Comparison of ENCODE assay signal across 13 cellular contexts in genomic region chr17:40539711-40540411, GRCh38. TPM values are rescaled to one million over a fixed set of nuclear protein-coding genes. Genes with fewer than 3 reads are reported as not detected.
DNase-seq lines count a peak whose midpoint lies in the region; ATAC-seq and TF ChIP-seq lines count a peak whose summit lies in the region.
"Had no signal": no experiment of that assay in that cellular context is flagged by ENCODE, and none has a peak within 500 bp of the region (broad histone marks: within the 10 kb centered on the region; RNA-seq: fewer than 3 reads in every experiment).

No MANE protein-coding gene starts in this region.

- WGBS in upper lobe of left lung, 2 donors: 87 to 92% methylated on average over 8 to 9 of the region's 9 CpGs

- no peaks in the 10 kb centered on the region for H3K36me3 Mint-ChIP-seq in activated T-cell treated with anti-CD3 and anti-CD28 coated beads, Interleukin-2, amount 50 U/mL, for 24 hours (ENCODE audit: low read depth)
- peaks cover 19% of the 10 kb centered on the region for H3K36me3 Mint-ChIP-seq in central memory CD8-positive, alpha-beta T cell (ENCODE audit: insufficient read depth)
- peaks cover 0 to 15% (median 0%) of the 10 kb centered on the region in 5 donors for H3K36me3 Mint-ChIP-seq in naive thymus-derived CD4-positive, alpha-beta T cell

- CTCF ChIA-PET in naive thymus-derived CD4-positive, alpha-beta T cell (lab: Charles Lee): interaction anchor here (0.6 to 9.2 kb wide), 15 partner anchors 8 to 769 kb away, joined by 3 to 88 read pairs (median 4); partner anchors contain the start of gene KRTAP16-1

- H3K9me3 Mint-ChIP-seq in activated T-cell treated with anti-CD3 and anti-CD28 coated beads, Interleukin-2, amount 50 U/mL, for 24 hours: no peaks in the 10 kb centered on the region
- no peaks in the 10 kb centered on the region for H3K9me3 Mint-ChIP-seq in central memory CD8-positive, alpha-beta T cell
- peaks cover 0 to 2% (median 0%) of the 10 kb centered on the region in 11 donors for H3K9me3 Mint-ChIP-seq in naive thymus-derived CD4-positive, alpha-beta T cell

- ATAC-seq in central memory CD8-positive, alpha-beta T cell (replicated peaks; ENCODE audit: extremely low read depth, poor library complexity, severe bottlenecking): no peak
- no peak for ATAC-seq in naive thymus-derived CD4-positive, alpha-beta T cell
- ATAC-seq in upper lobe of left lung (ENCODE audit: low FRiP score in 2 of 2): no peak
- ATAC-seq: esophagus mucosa, left colon had no signal

- H3K4me1 Mint-ChIP-seq in activated T-cell treated with anti-CD3 and anti-CD28 coated beads, Interleukin-2, amount 50 U/mL, for 24 hours (ENCODE audit: low read depth): peaks cover 90% of the 10 kb centered on the region
- H3K4me1 Mint-ChIP-seq in central memory CD8-positive, alpha-beta T cell: peaks cover 66% of the 10 kb centered on the region
- H3K4me1 Mint-ChIP-seq in naive thymus-derived CD4-positive, alpha-beta T cell: peaks cover 57 to 95% (median 88%) of the 10 kb centered on the region in 7 donors

- H3K4me1 ChIP-seq in naive thymus-derived CD4-positive, alpha-beta T cell (ENCODE audit: control insufficient read depth in 2 of 2, insufficient read depth in 2 of 2, low read length in 2 of 2): peaks cover 64 to 74% of the 10 kb centered on the region in 2 donors
- H3K4me1 ChIP-seq in upper lobe of left lung (peaks cover 68 to 76% (median 72%) of the 10 kb centered on the region in 4 donors), Karpas-422 (ENCODE audit: low read length) (no peaks in the 10 kb centered on the region)

- H3K27ac ChIP-seq in naive thymus-derived CD4-positive, alpha-beta T cell (ENCODE audit: low read depth, low read length): peak overlapping the region; percentile 68
- H3K27ac ChIP-seq in upper lobe of left lung: peak overlapping the region in 3 of 4 donors; percentile 85 to 94 (median 93)
- no peak overlapping the region for H3K27ac ChIP-seq in Karpas-422 (ENCODE audit: low read length)

- H3K9ac ChIP-seq in Karpas-422 (ENCODE audit: low read length): no peak overlapping the region

- no peak overlapping the region for H2AFZ ChIP-seq in Karpas-422 (ENCODE audit: low read length)

- H3K9me2 ChIP-seq in Karpas-422 (replicated peaks; ENCODE audit: insufficient read depth, low read length): no peaks in the 10 kb centered on the region

- TF ChIP-seq POLR2A in upper lobe of left lung (IDR thresholded peaks at IDR 0.05): no peak

- H3K9me3 ChIP-seq in naive thymus-derived CD4-positive, alpha-beta T cell (ENCODE audit: control insufficient read depth in 2 of 3, low read length in 3 of 3): no peaks in the 10 kb centered on the region
- H3K9me3 ChIP-seq in upper lobe of left lung (no peaks in the 10 kb centered on the region), Karpas-422 (ENCODE audit: low read length) (no peaks in the 10 kb centered on the region)

- H3K36me3 ChIP-seq in naive thymus-derived CD4-positive, alpha-beta T cell (ENCODE audit: control insufficient read depth in 2 of 3, insufficient read depth in 3 of 3, low read length in 3 of 3): no peaks in the 10 kb centered on the region
- H3K36me3 ChIP-seq in upper lobe of left lung (no peaks in the 10 kb centered on the region), Karpas-422 (ENCODE audit: insufficient read depth, low read length) (no peaks in the 10 kb centered on the region)

- POLR2A ChIA-PET in naive thymus-derived CD4-positive, alpha-beta T cell (lab: Charles Lee): interaction anchor here (0.6 to 45.4 kb wide), 16 partner anchors 8 to 1148 kb away, joined by 3 to 2132 read pairs (median 4); partner anchors contain the start of genes CCR7 and EIF1

- peak overlapping the region; percentile 42 for H3K4me3 ChIP-seq in naive thymus-derived CD4-positive, alpha-beta T cell (ENCODE audit: low read length)
- H3K4me3 ChIP-seq in upper lobe of left lung: no peak overlapping the region
- H3K4me3 ChIP-seq in Karpas-422 (ENCODE audit: low read length): no peak overlapping the region

- H4K20me1 ChIP-seq in Karpas-422 (ENCODE audit: insufficient read depth, low read depth, low read length): no peaks in the 10 kb centered on the region

- intact Hi-C loops in naive thymus-derived CD4-positive, alpha-beta T cell (cut with micrococcal nuclease): loop anchor here in 1 of 2 donors (2.0 kb wide), 1 partner anchor 17 kb away; no protein-coding TSS in a partner anchor

- peak overlapping the region; percentile 63 for H3K4me3 Mint-ChIP-seq in activated T-cell treated with anti-CD3 and anti-CD28 coated beads, Interleukin-2, amount 50 U/mL, for 24 hours
- peak overlapping the region; percentile 71 for H3K4me3 Mint-ChIP-seq in central memory CD8-positive, alpha-beta T cell
- H3K4me3 Mint-ChIP-seq in naive thymus-derived CD4-positive, alpha-beta T cell: peak overlapping the region; percentile 79 to 90 (median 84)

- no peak for TF ChIP-seq CTCF in upper lobe of left lung (IDR thresholded peaks at IDR 0.05)

- no peaks in the 10 kb centered on the region for H3K27me3 Mint-ChIP-seq in activated T-cell treated with anti-CD3 and anti-CD28 coated beads, Interleukin-2, amount 50 U/mL, for 24 hours
- no peaks in the 10 kb centered on the region for H3K27me3 Mint-ChIP-seq in central memory CD8-positive, alpha-beta T cell
- peaks cover 0 to 3% (median 0%) of the 10 kb centered on the region in 5 donors for H3K27me3 Mint-ChIP-seq in naive thymus-derived CD4-positive, alpha-beta T cell

- no peak for DNase-seq in activated T-cell treated with anti-CD3 and anti-CD28 coated beads, Interleukin-2, amount 50 U/mL, for 24 hours
- DNase-seq in activated T-cell treated with anti-CD3 and anti-CD28 coated beads, Interleukin-2, amount 50 U/mL, for 48 hours: no peak
- no peak for DNase-seq in central memory CD8-positive, alpha-beta T cell (ENCODE audit: low spot score in 2 of 2)
- DNase-seq in naive thymus-derived CD4-positive, alpha-beta T cell: peak in 1 of 9 donors; percentile 12
- DNase-seq in upper lobe of left lung: no peak
- no peak for DNase-seq in Karpas-422
- DNase-seq in MV-4-11 (lab: John Stamatoyannopoulos, UW): no peak
- no peak for DNase-seq in C1 segment of cervical spinal cord (lab: John Stamatoyannopoulos, UW)
- DNase-seq: H7, NCI-H1048 had no signal

- H3K27me3 ChIP-seq in naive thymus-derived CD4-positive, alpha-beta T cell (ENCODE audit: control insufficient read depth in 2 of 2, insufficient read depth in 2 of 2, low read length in 2 of 2): no peaks in the 10 kb centered on the region
- H3K27me3 ChIP-seq in upper lobe of left lung (no peaks in the 10 kb centered on the region), Karpas-422 (ENCODE audit: low read length) (no peaks in the 10 kb centered on the region)

- H3K79me2 ChIP-seq in Karpas-422 (ENCODE audit: low read length): no peaks in the 10 kb centered on the region

- TF ChIP-seq EP300 in upper lobe of left lung (IDR thresholded peaks at IDR 0.05): no peak

- H3K27ac Mint-ChIP-seq in activated T-cell treated with anti-CD3 and anti-CD28 coated beads, Interleukin-2, amount 50 U/mL, for 24 hours: peak overlapping the region; percentile 98
- H3K27ac Mint-ChIP-seq in central memory CD8-positive, alpha-beta T cell (ENCODE audit: low read depth): peak overlapping the region; percentile 96
- H3K27ac Mint-ChIP-seq in naive thymus-derived CD4-positive, alpha-beta T cell: peak overlapping the region; percentile 86 to 97 (median 94)

- no peak overlapping the region for H3K4me2 ChIP-seq in Karpas-422 (ENCODE audit: low read depth, low read length, poor library complexity, severe bottlenecking)

RNA-seq across cellular contexts. Expression of gene CCR7, which starts 25.4 kb away (rescaled TPM):
- 100 to 1,000 TPM; 153 to 675 (median 262) TPM for total RNA-seq in naive thymus-derived CD4-positive, alpha-beta T cell
- polyA plus RNA-seq in naive thymus-derived CD4-positive, alpha-beta T cell: 1,000 to 10,000 TPM; 1,350 to 2,301 TPM
- total RNA-seq in upper lobe of left lung: 1 to 10 TPM in 3 of 6 donors, under 1 TPM in 1, not detected in 2; 0.30 to 2.8 (median 1.4) TPM
- not detected in 2 replicates for total RNA-seq in Karpas-422 (2014; rRNA removed; shearing (Covaris generic); ENCODE audit: low replicate concordance)

RNA-seq across cellular contexts. Expression of gene TNS4, which starts 38.4 kb away (rescaled TPM):
- 10 to 100 TPM in 1 of 5 experiments, 1 to 10 TPM in 2, not detected in 2; 1.2 to 10.3 (median 1.3) TPM for total RNA-seq in naive thymus-derived CD4-positive, alpha-beta T cell
- polyA plus RNA-seq in naive thymus-derived CD4-positive, alpha-beta T cell: not detected
- 1 to 10 TPM in 4 of 6 donors, under 1 TPM in 1, not detected in 1; 0.54 to 5.1 (median 1.1) TPM for total RNA-seq in upper lobe of left lung
- total RNA-seq in Karpas-422 (2014; rRNA removed; shearing (Covaris generic); ENCODE audit: low replicate concordance): not detected in 2 replicates
- total RNA-seq: subcutaneous adipose tissue had no signal

Comparison
In these comparisons a context has a peak if more than half of its experiments do, and no peak if none do; other contexts are left out.
1. RNA of gene CCR7, which starts 25.4 kb away (total RNA-seq): 153 to 675 TPM in naive thymus-derived CD4-positive, alpha-beta T cell; 0.30 to 2.8 TPM in upper lobe of left lung and not detected in Karpas-422; every median in the first group is over 10 times any median in the second.
2. Peak in every context shown above with its lines, with median percentiles within 50 percentile points of each other: H3K27ac Mint-ChIP-seq and H3K4me3 Mint-ChIP-seq.